Comparison of ENCODE assay signal across 18 cellular contexts in genomic region chr20:9460518-9460917, GRCh38. TPM values are rescaled to one million over a fixed set of nuclear protein-coding genes. Genes with fewer than 3 reads are reported as not detected.
DNase-seq lines count a peak whose midpoint lies in the region; ATAC-seq and TF ChIP-seq lines count a peak whose summit lies in the region.
"Had no signal": no experiment of that assay in that cellular context is flagged by ENCODE, and none has a peak within 500 bp of the region (broad histone marks: within the 10 kb centered on the region; RNA-seq: fewer than 3 reads in every experiment).

No MANE protein-coding gene starts in this region.

- H3K4me1 Mint-ChIP-seq in CD14-positive monocyte (peaks cover 38% of the 10 kb centered on the region), H9 (no peaks in the 10 kb centered on the region)
- H3K4me1 Mint-ChIP-seq: activated CD4-positive, alpha-beta T cell treated with anti-CD3 and anti-CD28 coated beads, Interleukin-2, amount 10 ng/mL, durations not matched to agents 24 days and 14 days had no signal

- intact Hi-C loops in CD14-positive monocyte (cut with micrococcal nuclease): no loop called here
- intact Hi-C loops in cardiac septum (cut with DNase I): no loop called here

- H3K27ac ChIP-seq in ACC112 (ENCODE audit: low read depth, low read length): peak overlapping the region; percentile 63
- no peak overlapping the region for H3K27ac ChIP-seq in H9 (ENCODE audit: insufficient read length, low read depth, low read length)
- H3K27ac ChIP-seq: body of pancreas, ovary had no signal

- no peaks in the 10 kb centered on the region for H3K79me1 ChIP-seq in H9 (ENCODE audit: insufficient read depth, low read depth, low read length, poor library complexity, severe bottlenecking)

- WGBS in H9 (ENCODE audit: extremely low coverage, insufficient read length, low lambda C conversion rate): no CpG with 5 or more reads among the region's 2 CpGs

- no peak overlapping the region for H3K14ac ChIP-seq in H9 (ENCODE audit: insufficient read depth, low read length)

- no peak overlapping the region for H3K23ac ChIP-seq in H9 (ENCODE audit: insufficient read length, low read depth, low read length)

- no peak overlapping the region for H4K5ac ChIP-seq in H9 (ENCODE audit: insufficient read length, low read depth, low read length)

- DNase-seq in HS-5 (ENCODE audit: low read depth) (peak; percentile 56), astrocyte of the spinal cord (ENCODE audit: low read depth, low spot score) (peak; percentile 51), glomerular endothelial cell (ENCODE audit: extremely low read depth, low read depth, low spot score) (peak; percentile 70), CD14-positive monocyte (ENCODE audit: low spot score) (no peak), H9 (no peak), cardiac septum (ENCODE audit: low spot score) (no peak)
- DNase-seq: activated CD4-positive, alpha-beta T cell treated with anti-CD3 and anti-CD28 coated beads, Interleukin-2, amount 10 ng/mL, durations not matched to agents 24 days and 14 days; H7; MV-4-11; NCI-H345; ovary; stimulated activated CD4-positive, alpha-beta T cell treated with anti-CD3 and anti-CD28 coated beads, Interleukin-2, amount 100 ng/mL, for 24 hours had no signal

- H2AFZ ChIP-seq in ACC112 (ENCODE audit: low read length, unreplicated experiment) (no peak overlapping the region), H9 (ENCODE audit: low read length) (no peak overlapping the region)

- no peak overlapping the region for H3K56ac ChIP-seq in H9 (ENCODE audit: insufficient read length, low read depth, low read length)

- no peak overlapping the region for H2BK15ac ChIP-seq in H9 (ENCODE audit: low read depth, low read length)

- no peaks in the 10 kb centered on the region for H3K36me3 ChIP-seq in ACC112 (ENCODE audit: insufficient read depth, low read length)
- H3K36me3 ChIP-seq: ovary had no signal

- H3K4me3 Mint-ChIP-seq in CD14-positive monocyte (no peak overlapping the region), H9 (no peak overlapping the region)
- H3K4me3 Mint-ChIP-seq: activated CD4-positive, alpha-beta T cell treated with anti-CD3 and anti-CD28 coated beads, Interleukin-2, amount 10 ng/mL, durations not matched to agents 24 days and 14 days; activated T-helper 1 cell treated with anti-CD3 and anti-CD28 coated beads, Interleukin-12 subunit alpha, Interleukin-12 subunit beta, Interleukin-2, Interleukin-4 antibody, amounts not matched to agents 30 ng/mL and 10 ng/mL and 1 ng/mL, durations not matched to agents 14 hours and 24 hours and 36 hours; mesothelial cell of epicardium had no signal

- ATAC-seq in GM19035 (IDR thresholded peaks at IDR 0.05; ENCODE audit: unreplicated experiment): no peak
- ATAC-seq: body of pancreas had no signal

- no peak overlapping the region for H2BK20ac ChIP-seq in H9 (ENCODE audit: low read depth, low read length, poor library complexity, severe bottlenecking)

- H3K9me3 Mint-ChIP-seq in CD14-positive monocyte: peaks cover 0 to 13% (median 6%) of the 10 kb centered on the region in 7 donors
- peaks cover 13 to 17% of the 10 kb centered on the region in 2 experiments; a peak in 4 of 5 replicates for H3K9me3 Mint-ChIP-seq in H9
- H3K9me3 Mint-ChIP-seq: activated CD4-positive, alpha-beta T cell treated with anti-CD3 and anti-CD28 coated beads, Interleukin-2, amount 10 ng/mL, durations not matched to agents 24 days and 14 days had no signal

- H3K4me2 ChIP-seq in H9 (ENCODE audit: insufficient read depth, insufficient read length, low read length): no peak overlapping the region

- no peak overlapping the region for H4K8ac ChIP-seq in H9 (replicated peaks; ENCODE audit: insufficient read length, low read depth, low read length)

- H3K4me1 ChIP-seq in ACC112 (ENCODE audit: control insufficient read depth, insufficient read depth, low read length, unreplicated experiment) (peaks cover 32% of the 10 kb centered on the region), H9 (ENCODE audit: insufficient read depth, low read length) (no peaks in the 10 kb centered on the region)
- H3K4me1 ChIP-seq: body of pancreas had no signal

- H3K27ac Mint-ChIP-seq in CD14-positive monocyte (no peak overlapping the region), H9 (no peak overlapping the region)
- H3K27ac Mint-ChIP-seq: activated CD4-positive, alpha-beta T cell treated with anti-CD3 and anti-CD28 coated beads, Interleukin-2, amount 10 ng/mL, durations not matched to agents 24 days and 14 days; activated T-helper 1 cell treated with anti-CD3 and anti-CD28 coated beads, Interleukin-12 subunit alpha, Interleukin-12 subunit beta, Interleukin-2, Interleukin-4 antibody, amounts not matched to agents 30 ng/mL and 10 ng/mL and 1 ng/mL, durations not matched to agents 14 hours and 24 hours and 36 hours; mesothelial cell of epicardium had no signal

- H2BK12ac ChIP-seq in H9 (ENCODE audit: insufficient read length, low read depth, low read length): no peak overlapping the region

- H3K27me3 Mint-ChIP-seq in CD14-positive monocyte (ENCODE audit: low read depth in 3 of 3) (peaks cover 0 to 7% (median 4%) of the 10 kb centered on the region in 3 donors), H9 (ENCODE audit: low read depth) (no peaks in the 10 kb centered on the region; the same call in 1 of the 2 replicates)
- H3K27me3 Mint-ChIP-seq: activated CD4-positive, alpha-beta T cell treated with anti-CD3 and anti-CD28 coated beads, Interleukin-2, amount 10 ng/mL, durations not matched to agents 24 days and 14 days had no signal

- no peaks in the 10 kb centered on the region for H3K23me2 ChIP-seq in H9 (ENCODE audit: insufficient read length, low read depth, low read length, poor library complexity, severe bottlenecking)

- no peaks in the 10 kb centered on the region for H3K9me3 ChIP-seq in H9 (ENCODE audit: control insufficient read depth, low read depth, low read length)
- H3K9me3 ChIP-seq: body of pancreas, ovary had no signal

- H3T11ph ChIP-seq in H9 (ENCODE audit: low read length): no peak overlapping the region

- no peak overlapping the region for H2BK120ac ChIP-seq in H9 (ENCODE audit: low read depth, low read length, poor library complexity, severe bottlenecking)

- no peak for TF ChIP-seq CTCF in astrocyte of the spinal cord (IDR thresholded peaks at IDR 0.05; ENCODE audit: low read depth, low read length)
- no peak for TF ChIP-seq CTCF in CD14-positive monocyte (IDR thresholded peaks at IDR 0.05)
- TF ChIP-seq CTCF in H9 (conservative IDR thresholded peaks at IDR 0.05): no peak

- no peak overlapping the region for H2AK5ac ChIP-seq in H9 (ENCODE audit: insufficient read length, low read length)

- H4K20me1 ChIP-seq in H9 (ENCODE audit: control insufficient read depth, insufficient read depth, insufficient read length): no peaks in the 10 kb centered on the region

- no peaks in the 10 kb centered on the region for H3K79me2 ChIP-seq in ACC112 (ENCODE audit: control insufficient read depth, insufficient read depth, low read length, unreplicated experiment)
- H3K79me2 ChIP-seq in H9 (ENCODE audit: insufficient read depth, low read length): no peaks in the 10 kb centered on the region

- H3K36me3 Mint-ChIP-seq in CD14-positive monocyte (peaks cover 0 to 7% of the 10 kb centered on the region in 2 donors), H9 (ENCODE audit: insufficient read depth in 1 of 3, low read depth in 3 of 3) (peaks cover 19 to 26% (median 20%) of the 10 kb centered on the region in 3 experiments)

- no peak overlapping the region for H3K9ac ChIP-seq in H9 (ENCODE audit: extremely low read depth, insufficient read length, low read length)

- in situ Hi-C loops in astrocyte of the spinal cord (cut with HindIII; ENCODE audit: low sequenced_read_pairs): no loop called here

- no peak overlapping the region for H2BK5ac ChIP-seq in H9 (ENCODE audit: insufficient read length, low read length)

- H3K4me3 ChIP-seq in ACC112 (ENCODE audit: low read depth, low read length): no peak overlapping the region
- H3K4me3 ChIP-seq in astrocyte of the spinal cord (ENCODE audit: low read depth, low read length): no peak overlapping the region
- H3K4me3 ChIP-seq: body of pancreas, ovary had no signal

- H3K18ac ChIP-seq in H9 (ENCODE audit: insufficient read length, low read depth, low read length): no peak overlapping the region

- no peak overlapping the region for H3K4ac ChIP-seq in H9 (ENCODE audit: low read depth, low read length)

- no peak overlapping the region for H4K91ac ChIP-seq in H9 (ENCODE audit: insufficient read length, low read depth, low read length)

- H3K27me3 ChIP-seq in ACC112 (ENCODE audit: insufficient read depth, low read length) (no peaks in the 10 kb centered on the region), H9 (ENCODE audit: insufficient read depth, low read length) (no peaks in the 10 kb centered on the region; the same call in 1 of the 2 replicates)
- H3K27me3 ChIP-seq: body of pancreas, ovary had no signal

RNA-seq across cellular contexts. Expression of gene LAMP5, which starts 53.9 kb away (rescaled TPM):
- total RNA-seq in glomerular endothelial cell: not detected in 2 replicates
- 1 to 10 TPM; 1.5 to 2.6 TPM for polyA plus RNA-seq in CD14-positive monocyte
- total RNA-seq in H9 (2021): 0.35 and 0.42 TPM in 2 replicates
- total RNA-seq in cardiac septum: 0.22 TPM
- total RNA-seq: activated CD4-positive, alpha-beta T cell treated with anti-CD3 and anti-CD28 coated beads, Interleukin-2, amount 10 ng/mL, durations not matched to agents 24 days and 14 days; activated T-helper 1 cell treated with anti-CD3 and anti-CD28 coated beads, Interleukin-12 subunit alpha, Interleukin-12 subunit beta, Interleukin-2, Interleukin-4 antibody, amounts not matched to agents 30 ng/mL and 10 ng/mL and 1 ng/mL, durations not matched to agents 14 hours and 24 hours and 36 hours; body of pancreas; T-helper 1 cell treated with Interleukin-12 subunit alpha and Interleukin-12 subunit beta and Interleukin-4 antibody, amounts not matched to agents 30 ng/mL and 1 ng/mL, for 36 hours had no signal

Comparison
In these comparisons a context has a peak if more than half of its experiments do, and no peak if none do; other contexts are left out.
1. DNase-seq: peak in HS-5 (single experiment), astrocyte of the spinal cord (single experiment) and glomerular endothelial cell (single experiment); none in CD14-positive monocyte (single experiment), H9 (single experiment) and cardiac septum (single experiment).